ENCODE assay signal across 11 cellular contexts in genomic region chr7:64849250-64849923, GRCh38. TPM values are rescaled to one million over a fixed set of nuclear protein-coding genes. Genes with fewer than 3 reads are reported as not detected.
DNase-seq lines count a peak whose midpoint lies in the region; ATAC-seq and TF ChIP-seq lines count a peak whose summit lies in the region.
"Had no signal": no experiment of that assay in that cellular context is flagged by ENCODE, and none has a peak within 500 bp of the region (broad histone marks: within the 10 kb centered on the region; RNA-seq: fewer than 3 reads in every experiment).

No MANE protein-coding gene starts in this region.

- H4K20me1 ChIP-seq in Loucy (ENCODE audit: insufficient read depth, low read length, poor library complexity, severe bottlenecking): no peaks in the 10 kb centered on the region

- no peaks in the 10 kb centered on the region for H3F3A ChIP-seq in Loucy (ENCODE audit: low read depth)

- peaks cover 30% of the 10 kb centered on the region for H3K9me3 Mint-ChIP-seq in activated T-helper 2 cell treated with anti-CD3 and anti-CD28 coated beads, Interferon-gamma antibody, Interleukin-2, Interleukin-4, amounts not matched to agents 10 μg/mL and 5 μg/mL and 100 μg/mL, durations not matched to agents 14 hours and 24 hours and 36 hours
- H3K9me3 Mint-ChIP-seq in activated naive CD8-positive, alpha-beta T cell treated with anti-CD3 and anti-CD28 coated beads for 36 hours: peaks cover 13% of the 10 kb centered on the region

- no peaks in the 10 kb centered on the region for H3K36me3 ChIP-seq in Loucy (ENCODE audit: insufficient read depth, low read length)
- H3K36me3 ChIP-seq in iPS-15b (ENCODE audit: control insufficient read depth, insufficient read depth, low read length): no peaks in the 10 kb centered on the region
- H3K36me3 ChIP-seq: neutrophil had no signal

- no peaks in the 10 kb centered on the region for H3K9me2 ChIP-seq in Loucy (replicated peaks; ENCODE audit: low read depth, low read length)

- no peaks in the 10 kb centered on the region for H3K36me3 Mint-ChIP-seq in activated T-helper 2 cell treated with anti-CD3 and anti-CD28 coated beads, Interferon-gamma antibody, Interleukin-2, Interleukin-4, amounts not matched to agents 10 μg/mL and 5 μg/mL and 100 μg/mL, durations not matched to agents 14 hours and 24 hours and 36 hours (ENCODE audit: low read depth)
- peaks cover 6% of the 10 kb centered on the region for H3K36me3 Mint-ChIP-seq in activated naive CD8-positive, alpha-beta T cell treated with anti-CD3 and anti-CD28 coated beads for 36 hours

- H3K27ac Mint-ChIP-seq in activated T-helper 2 cell treated with anti-CD3 and anti-CD28 coated beads, Interferon-gamma antibody, Interleukin-2, Interleukin-4, amounts not matched to agents 10 μg/mL and 5 μg/mL and 100 μg/mL, durations not matched to agents 14 hours and 24 hours and 36 hours: no peak overlapping the region
- H3K27ac Mint-ChIP-seq in activated naive CD8-positive, alpha-beta T cell treated with anti-CD3 and anti-CD28 coated beads for 36 hours: no peak overlapping the region

- no peak for ATAC-seq in GM18502 (IDR thresholded peaks at IDR 0.05; ENCODE audit: poor library complexity, unreplicated experiment)

- no peak overlapping the region for H3K4me3 Mint-ChIP-seq in activated T-helper 2 cell treated with anti-CD3 and anti-CD28 coated beads, Interferon-gamma antibody, Interleukin-2, Interleukin-4, amounts not matched to agents 10 μg/mL and 5 μg/mL and 100 μg/mL, durations not matched to agents 14 hours and 24 hours and 36 hours (ENCODE audit: low read depth)
- H3K4me3 Mint-ChIP-seq in activated naive CD8-positive, alpha-beta T cell treated with anti-CD3 and anti-CD28 coated beads for 36 hours: no peak overlapping the region

- H3K4me1 Mint-ChIP-seq in activated T-helper 2 cell treated with anti-CD3 and anti-CD28 coated beads, Interferon-gamma antibody, Interleukin-2, Interleukin-4, amounts not matched to agents 10 μg/mL and 5 μg/mL and 100 μg/mL, durations not matched to agents 14 hours and 24 hours and 36 hours (ENCODE audit: low read depth): no peaks in the 10 kb centered on the region
- no peaks in the 10 kb centered on the region for H3K4me1 Mint-ChIP-seq in activated naive CD8-positive, alpha-beta T cell treated with anti-CD3 and anti-CD28 coated beads for 36 hours

- H3K9me3 ChIP-seq in Loucy (ENCODE audit: insufficient read depth, low read depth, low read length): no peaks in the 10 kb centered on the region
- H3K9me3 ChIP-seq in iPS-15b (ENCODE audit: control insufficient read depth, insufficient read depth, low read length): no peaks in the 10 kb centered on the region
- H3K9me3 ChIP-seq: neutrophil had no signal

- H3K79me2 ChIP-seq in Loucy (ENCODE audit: insufficient read depth, low read length): no peaks in the 10 kb centered on the region

- DNase-seq in Daoy (ENCODE audit: low read depth): peak; percentile 91
- DNase-seq in RKO (ENCODE audit: low spot score): peak; percentile 85
- no peak for DNase-seq in activated CD4-positive, alpha-beta T cell treated with anti-CD3 and anti-CD28 coated beads, Interleukin-2, amount 50 U/mL, for 48 hours
- DNase-seq in activated T-helper 2 cell treated with anti-CD3 and anti-CD28 coated beads, Interferon-gamma antibody, Interleukin-2, Interleukin-4, amounts not matched to agents 10 μg/mL and 5 μg/mL and 100 μg/mL, durations not matched to agents 14 hours and 24 hours and 36 hours (ENCODE audit: low spot score): no peak
- no peak for DNase-seq in activated naive CD8-positive, alpha-beta T cell treated with anti-CD3 and anti-CD28 coated beads for 36 hours
- DNase-seq: activated CD4-positive, alpha-beta T cell treated with anti-CD3 and anti-CD28 coated beads, Interleukin-2, amount 50 U/mL, for 1 hour; DND-41 had no signal

- H3K9ac ChIP-seq in Loucy (ENCODE audit: low read depth, low read length, poor library complexity, severe bottlenecking) (no peak overlapping the region), iPS-15b (ENCODE audit: low read depth, low read length) (peak overlapping the region; percentile 60)

- peak; percentile 19; the same call in 1 of the 2 replicates for TF ChIP-seq CTCF in Loucy (conservative IDR thresholded peaks at IDR 0.05; ENCODE audit: low read length)

- no peak overlapping the region for H2AFZ ChIP-seq in Loucy (ENCODE audit: low read length)

- H3K4me1 ChIP-seq in Loucy (ENCODE audit: insufficient read depth, low read length, poor library complexity, severe bottlenecking): no peaks in the 10 kb centered on the region
- H3K4me1 ChIP-seq in iPS-15b (ENCODE audit: control insufficient read depth, insufficient read depth, low read length): peaks cover 4% of the 10 kb centered on the region

- no peaks in the 10 kb centered on the region for H3K27me3 ChIP-seq in Loucy (ENCODE audit: insufficient read depth, low read length, poor library complexity, severe bottlenecking)
- no peaks in the 10 kb centered on the region for H3K27me3 ChIP-seq in iPS-15b (ENCODE audit: control insufficient read depth, insufficient read depth, low read length)
- H3K27me3 ChIP-seq: neutrophil had no signal

- no peak overlapping the region for H3K4me2 ChIP-seq in Loucy (ENCODE audit: low read depth, low read length, poor library complexity, severe bottlenecking)

- H3K4me3 ChIP-seq in Loucy (ENCODE audit: low read length, poor library complexity, severe bottlenecking) (no peak overlapping the region), iPS-15b (ENCODE audit: low read depth, low read length) (no peak overlapping the region)

- H3K27me3 Mint-ChIP-seq in activated T-helper 2 cell treated with anti-CD3 and anti-CD28 coated beads, Interferon-gamma antibody, Interleukin-2, Interleukin-4, amounts not matched to agents 10 μg/mL and 5 μg/mL and 100 μg/mL, durations not matched to agents 14 hours and 24 hours and 36 hours (ENCODE audit: low read depth): no peaks in the 10 kb centered on the region
- no peaks in the 10 kb centered on the region for H3K27me3 Mint-ChIP-seq in activated naive CD8-positive, alpha-beta T cell treated with anti-CD3 and anti-CD28 coated beads for 36 hours

- intact Hi-C loops in activated T-helper 2 cell treated with anti-CD3 and anti-CD28 coated beads, Interferon-gamma antibody, Interleukin-2, Interleukin-4, amounts not matched to agents 10 μg/mL and 5 μg/mL and 100 μg/mL, durations not matched to agents 14 hours and 24 hours and 36 hours (cut with micrococcal nuclease): no loop called here

RNA-seq across cellular contexts. Expression of gene ZNF273, which starts 53.7 kb away (rescaled TPM):
- 10.4 and 15.7 TPM in 2 replicates for total RNA-seq in Daoy (2014; rRNA removed; shearing (Covaris generic))
- 7.2 and 7.5 TPM in 2 replicates for total RNA-seq in activated T-helper 2 cell treated with anti-CD3 and anti-CD28 coated beads, Interferon-gamma antibody, Interleukin-2, Interleukin-4, amounts not matched to agents 10 μg/mL and 5 μg/mL and 100 μg/mL, durations not matched to agents 14 hours and 24 hours and 36 hours
- 10 to 100 TPM in 1 of 2 experiments, 1 to 10 TPM in 1; 9.8 to 10.2 TPM for total RNA-seq in activated naive CD8-positive, alpha-beta T cell treated with anti-CD3 and anti-CD28 coated beads for 36 hours

RNA-seq across cellular contexts. Expression of gene ZNF138, which starts 55.2 kb away (rescaled TPM):
- 15.8 and 30.6 TPM in 2 replicates for total RNA-seq in Daoy (2014; rRNA removed; shearing (Covaris generic))
- 7.9 and 8.1 TPM in 2 replicates for total RNA-seq in activated T-helper 2 cell treated with anti-CD3 and anti-CD28 coated beads, Interferon-gamma antibody, Interleukin-2, Interleukin-4, amounts not matched to agents 10 μg/mL and 5 μg/mL and 100 μg/mL, durations not matched to agents 14 hours and 24 hours and 36 hours
- 10 to 100 TPM in 1 of 2 experiments, 1 to 10 TPM in 1; 9.5 to 10.6 TPM for total RNA-seq in activated naive CD8-positive, alpha-beta T cell treated with anti-CD3 and anti-CD28 coated beads for 36 hours

Comparison
In these comparisons a context has a peak if more than half of its experiments do, and no peak if none do; other contexts are left out.
1. DNase-seq: peak in Daoy (single experiment) and RKO (single experiment); none in activated CD4-positive, alpha-beta T cell treated with anti-CD3 and anti-CD28 coated beads, Interleukin-2, amount 50 U/mL, for 48 hours (0 of 2), activated T-helper 2 cell treated with anti-CD3 and anti-CD28 coated beads, Interferon-gamma antibody, Interleukin-2, Interleukin-4, amounts not matched to agents 10 μg/mL and 5 μg/mL and 100 μg/mL, durations not matched to agents 14 hours and 24 hours and 36 hours (single experiment) and activated naive CD8-positive, alpha-beta T cell treated with anti-CD3 and anti-CD28 coated beads for 36 hours (single experiment).